8 cellular contexts compared by ENCODE assay signal in genomic region chr3:128488636-128488994, GRCh38. TPM values are rescaled to one million over a fixed set of nuclear protein-coding genes. Genes with fewer than 3 reads are reported as not detected.
A peak's percentile ranks its signal among the peaks of the same experiment; 100 is the strongest.
DNase-seq lines count a peak whose midpoint lies in the region; ATAC-seq and TF ChIP-seq lines count a peak whose summit lies in the region.

No MANE protein-coding gene starts in this region.

- H3K27me3 ChIP-seq in WERI-Rb-1 (ENCODE audit: insufficient read depth, low read depth, severe bottlenecking) = peaks cover 100% of the 10 kb centered on the region
- peaks cover 95% of the 10 kb centered on the region for H3K27me3 ChIP-seq in iPS-15b (ENCODE audit: control insufficient read depth, insufficient read depth, low read length)
- peaks cover 12 to 100% of the 10 kb centered on the region in 2 donors for H3K27me3 ChIP-seq in tibial artery

- H3K9ac ChIP-seq in iPS-15b (ENCODE audit: low read depth, low read length) = no peak overlapping the region

- H3K4me3 ChIP-seq in WERI-Rb-1 (ENCODE audit: low read depth, low read length) (peak overlapping the region; percentile 29; the same call in 1 of the 2 replicates), iPS-15b (ENCODE audit: low read depth, low read length) (peak overlapping the region; percentile 64), tibial artery (peak overlapping the region; percentile 51 to 52)

- intact Hi-C loops in tibial artery (cut with DNase I; ENCODE audit: low total_unique reads) = loop anchor here (5.0 kb wide), 1 partner anchor 411 kb away; no protein-coding TSS in a partner anchor

- DNase-seq in activated T-cell treated with anti-CD3 and anti-CD28 coated beads, Interleukin-2, amount 50 U/mL, for 24 hours = no peak
- DNase-seq in activated T-cell treated with anti-CD3 and anti-CD28 coated beads for 4 hours (no peak), WERI-Rb-1 (no peak), tibial artery (no peak), mesenteric fat pad (ENCODE audit: low spot score) (no peak)
- DNase-seq in activated effector memory CD4-positive, alpha-beta T cell treated with Interleukin-2 at 50 U/mL for 16 hours = no peak

- ATAC-seq in HG02852 (IDR thresholded peaks at IDR 0.05; ENCODE audit: unreplicated experiment) = no peak

- no peaks in the 10 kb centered on the region for H3K9me3 ChIP-seq in WERI-Rb-1 (ENCODE audit: severe bottlenecking)
- H3K9me3 ChIP-seq in iPS-15b (ENCODE audit: control insufficient read depth, insufficient read depth, low read length) = no peaks in the 10 kb centered on the region
- no peaks in the 10 kb centered on the region for H3K9me3 ChIP-seq in tibial artery

- H3K27me3 Mint-ChIP-seq in activated T-cell treated with anti-CD3 and anti-CD28 coated beads, Interleukin-2, amount 50 U/mL, for 24 hours = peaks cover 84% of the 10 kb centered on the region

- no peaks in the 10 kb centered on the region for H3K36me3 ChIP-seq in WERI-Rb-1
- H3K36me3 ChIP-seq in iPS-15b (ENCODE audit: control insufficient read depth, insufficient read depth, low read length) = no peaks in the 10 kb centered on the region
- H3K36me3 ChIP-seq in tibial artery = no peaks in the 10 kb centered on the region

- peak overlapping the region; percentile 53 for H3K4me3 Mint-ChIP-seq in activated T-cell treated with anti-CD3 and anti-CD28 coated beads, Interleukin-2, amount 50 U/mL, for 24 hours

- peaks cover 42% of the 10 kb centered on the region for H3K4me1 Mint-ChIP-seq in activated T-cell treated with anti-CD3 and anti-CD28 coated beads, Interleukin-2, amount 50 U/mL, for 24 hours (ENCODE audit: low read depth)

- no peaks in the 10 kb centered on the region for H3K9me3 Mint-ChIP-seq in activated T-cell treated with anti-CD3 and anti-CD28 coated beads, Interleukin-2, amount 50 U/mL, for 24 hours

- TF ChIP-seq CTCF in WERI-Rb-1 (IDR thresholded peaks at IDR 0.05; ENCODE audit: low read depth, low read length) (no peak), tibial artery (IDR thresholded peaks at IDR 0.05) (no peak)

- H3K36me3 Mint-ChIP-seq in activated T-cell treated with anti-CD3 and anti-CD28 coated beads, Interleukin-2, amount 50 U/mL, for 24 hours (ENCODE audit: low read depth) = no peaks in the 10 kb centered on the region

- H3K27ac Mint-ChIP-seq in activated T-cell treated with anti-CD3 and anti-CD28 coated beads, Interleukin-2, amount 50 U/mL, for 24 hours = no peak overlapping the region

- H3K27ac ChIP-seq in WERI-Rb-1 = no peak overlapping the region
- peak overlapping the region in 1 of 2 donors; percentile 2 for H3K27ac ChIP-seq in tibial artery

- H3K4me1 ChIP-seq in iPS-15b (ENCODE audit: control insufficient read depth, insufficient read depth, low read length) (peaks cover 15% of the 10 kb centered on the region), tibial artery (peaks cover 0 to 68% (median 60%) of the 10 kb centered on the region in 4 donors)

RNA-seq across cellular contexts. Expression of gene GATA2, which starts 4.4 kb away (rescaled TPM):
- total RNA-seq in mesenteric fat pad = 15.4 TPM

RNA-seq across cellular contexts. Expression of gene DNAJB8, which starts 21.9 kb away (rescaled TPM):
- total RNA-seq in mesenteric fat pad = not detected
